1 cellular context compared by ENCODE assay signal in genomic region chr2:127996160-127996559, GRCh38.
A peak's percentile ranks its signal among the peaks of the same experiment; 100 is the strongest.
TF ChIP-seq lines count a peak whose summit lies in the region.

No MANE protein-coding gene starts in this region.

TF ChIP-seq in IMR-90, 13 proteins besides CTCF, POLR2A, EP300 and RAD21:
- TF ChIP-seq ELK1 (IDR thresholded peaks at IDR 0.05; ENCODE audit: borderline replicate concordance, low read depth, low read length) (no peak), MAFK (IDR thresholded peaks at IDR 0.05; ENCODE audit: low read depth, low read length) (peak; percentile 80)
